In the genomic region with DNA sequence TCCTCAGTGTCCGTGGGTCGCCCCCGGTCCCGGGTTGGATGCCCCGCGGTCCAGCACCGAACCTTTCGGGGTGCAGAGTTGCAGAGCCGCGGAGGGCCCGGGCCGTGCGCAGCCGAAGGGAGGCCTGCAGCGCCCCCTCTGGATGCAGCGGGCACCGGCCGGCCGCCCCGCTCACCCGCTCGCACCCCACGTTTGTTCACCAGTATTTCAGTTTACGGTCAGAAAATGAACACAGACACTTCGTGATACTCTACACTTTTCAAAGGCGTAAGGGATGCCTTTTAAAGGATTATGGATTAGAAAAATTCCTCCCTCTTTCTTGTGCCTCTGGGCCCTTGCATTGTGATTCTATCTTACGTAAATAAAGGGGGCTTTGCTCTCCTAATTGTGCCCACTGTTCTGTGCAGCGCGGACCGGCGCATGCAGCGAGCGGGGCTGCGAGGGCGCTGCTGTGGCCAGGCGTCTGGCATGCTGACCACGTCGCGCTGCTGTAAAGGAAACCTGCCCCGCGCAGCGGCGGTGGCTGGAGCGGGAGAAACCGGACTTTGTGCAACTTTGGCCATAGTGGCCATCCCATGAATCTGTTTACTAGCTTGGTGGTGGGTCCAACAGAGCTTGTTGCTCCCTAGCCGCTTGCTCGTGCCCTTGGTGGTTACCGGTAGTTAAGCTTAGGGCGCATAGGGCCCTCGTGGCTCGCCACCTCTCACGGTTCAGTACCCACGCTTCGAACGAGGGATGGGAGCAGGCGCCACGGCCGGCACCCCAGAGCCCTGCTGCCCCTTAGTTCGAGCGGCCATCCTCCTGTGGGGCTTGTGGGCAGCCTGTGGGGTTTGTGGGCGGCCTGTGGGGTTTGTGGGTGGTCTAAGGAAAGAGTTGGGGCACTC, we compare ENCODE assay signal across 8 cellular contexts. TPM values are rescaled to one million over a fixed set of nuclear protein-coding genes. Genes with fewer than 3 reads are reported as not detected.
DNase-seq lines count a peak whose midpoint lies in the region; ATAC-seq and TF ChIP-seq lines count a peak whose summit lies in the region.

No MANE protein-coding gene starts in this region.

- H3K27ac ChIP-seq in hepatocyte = peak overlapping the region; percentile 77

- H3K4me1 ChIP-seq in BE2C = no peaks in the 10 kb centered on the region
- H3K4me1 ChIP-seq in hepatocyte (ENCODE audit: insufficient read depth) = peaks cover 25% of the 10 kb centered on the region

- no peaks in the 10 kb centered on the region for H4K20me1 ChIP-seq in hepatocyte (ENCODE audit: insufficient read depth, poor library complexity, severe bottlenecking)

- no peaks in the 10 kb centered on the region for H3K9me2 ChIP-seq in hepatocyte (replicated peaks; ENCODE audit: insufficient read depth)

- H3K9me3 ChIP-seq in BE2C (no peaks in the 10 kb centered on the region), hepatocyte (ENCODE audit: low read depth) (no peaks in the 10 kb centered on the region)

- peak overlapping the region; percentile 75 for H3K4me2 ChIP-seq in hepatocyte

- H3K4me3 ChIP-seq in BE2C (ENCODE audit: low read depth, low read length) (peak overlapping the region; percentile 43), hepatocyte (no peak overlapping the region), retinal pigment epithelial cell (ENCODE audit: low read length) (peak overlapping the region; percentile 87)

- H3K36me3 ChIP-seq in BE2C (no peaks in the 10 kb centered on the region), hepatocyte (replicated peaks; ENCODE audit: insufficient read depth, low read depth) (no peaks in the 10 kb centered on the region)

- DNase-seq in BE2C (no peak), HuH-7.5 (ENCODE audit: low spot score) (peak; percentile 77), anterior cingulate cortex (lab: John Stamatoyannopoulos, UW) (peak in 35 of 58 donors; percentile 11 to 62 (median 36)), hepatocyte (ENCODE audit: low spot score) (peak; percentile 64), retinal pigment epithelial cell (ENCODE audit: low read depth) (no peak), NCI-H146 treated with DMSO at 0.1 percent for 48 hours (lab: John Stamatoyannopoulos, UW; ENCODE audit: unreplicated experiment) (no peak), NCI-H2107 treated with DMSO at 0.1 percent for 48 hours (lab: John Stamatoyannopoulos, UW; ENCODE audit: unreplicated experiment) (no peak)

- WGBS in hepatocyte (ENCODE audit: low lambda C conversion rate, missing lambda C conversion rate) = 58% methylated on average over 61 of the region's 61 CpGs

- peaks cover 36% of the 10 kb centered on the region for H3K27me3 ChIP-seq in BE2C
- no peaks in the 10 kb centered on the region for H3K27me3 ChIP-seq in hepatocyte

- peaks cover 36% of the 10 kb centered on the region for H3K79me2 ChIP-seq in hepatocyte

- no peak for ATAC-seq in GM18505 (IDR thresholded peaks at IDR 0.05; ENCODE audit: unreplicated experiment)

- TF ChIP-seq CTCF in BE2C (IDR thresholded peaks at IDR 0.05; ENCODE audit: low read depth, low read length) = peak; percentile 46
- peak; percentile 59 for TF ChIP-seq CTCF in hepatocyte (IDR thresholded peaks at IDR 0.05; ENCODE audit: poor library complexity)
- peak; percentile 57 for TF ChIP-seq CTCF in retinal pigment epithelial cell (conservative IDR thresholded peaks at IDR 0.05; ENCODE audit: low read depth, low read length)

- H2AFZ ChIP-seq in hepatocyte = peak overlapping the region; percentile 54

- no peak for TF ChIP-seq POLR2A in GM18505 (IDR thresholded peaks at IDR 0.05; ENCODE audit: borderline replicate concordance, extremely low read depth, insufficient read depth, insufficient read length)

RNA-seq across cellular contexts. Expression of a gene that starts 0.8 kb away (rescaled TPM):
- not detected for polyA plus RNA-seq in BE2C (2012; ENCODE audit: insufficient read depth, insufficient read length, low read depth)
- total RNA-seq in hepatocyte = 540 and 543 TPM in 2 replicates
- 643 and 685 TPM in 2 replicates for polyA plus RNA-seq in hepatocyte

RNA-seq across cellular contexts. Expression of a gene that starts 50.3 kb away (rescaled TPM):
- 23.2 TPM for polyA plus RNA-seq in BE2C (2012; ENCODE audit: insufficient read depth, insufficient read length, low read depth)
- 5.5 and 11.4 TPM in 2 replicates for total RNA-seq in hepatocyte
- polyA plus RNA-seq in hepatocyte = 17.2 and 17.8 TPM in 2 replicates

Comparison
In these comparisons a context has a peak if more than half of its experiments do, and no peak if none do; other contexts are left out.
1. DNase-seq: peak in HuH-7.5 (single experiment), anterior cingulate cortex (35 of 58) and hepatocyte (single experiment); none in BE2C (single experiment), retinal pigment epithelial cell (single experiment), NCI-H146 treated with DMSO at 0.1 percent for 48 hours (single experiment) and NCI-H2107 treated with DMSO at 0.1 percent for 48 hours (single experiment).
2. Peak in every context shown above with its lines, with median percentiles within 50 percentile points of each other: CTCF ChIP-seq.